18 cellular contexts compared by ENCODE assay signal in genomic region chr20:51647674-51648570, GRCh38.
DNase-seq lines count a peak whose midpoint lies in the region; ATAC-seq, FAIRE-seq and TF ChIP-seq lines count a peak whose summit lies in the region.
"Had no signal": no experiment of that assay in that cellular context is flagged by ENCODE, and none has a peak within 500 bp of the region (broad histone marks: within the 10 kb centered on the region; RNA-seq: fewer than 3 reads in every experiment).

No MANE protein-coding gene starts in this region.

- TF ChIP-seq EP300 in HepG2 (IDR thresholded peaks at IDR 0.05; ENCODE audit: low read depth in 2 of 2, low read length in 2 of 2) (peak in 1 of 2 experiments; percentile 33; a peak in 1 of 4 replicates), HepG2 (CRISPR knock-in tag; IDR thresholded peaks at IDR 0.05; ENCODE audit: borderline replicate concordance) (no peak)

- H3K27ac ChIP-seq in HepG2 (ENCODE audit: extremely low read length, insufficient read depth, low read length) (no peak overlapping the region), right lobe of liver (no peak overlapping the region), endodermal cell (ENCODE audit: low read depth, low read length) (no peak overlapping the region), neural progenitor cell (no peak overlapping the region), neuronal stem cell (replicated peaks; ENCODE audit: low read length) (no peak overlapping the region), mesenchymal stem cell (ENCODE audit: low read length, poor library complexity, severe bottlenecking) (no peak overlapping the region)
- H3K27ac ChIP-seq: HL-60 had no signal

- H2BK120ac ChIP-seq in neuronal stem cell (ENCODE audit: low read depth, low read length) (no peak overlapping the region), mesenchymal stem cell (ENCODE audit: low read depth, low read length) (no peak overlapping the region)

- H3K4me1 ChIP-seq in HepG2 (ENCODE audit: insufficient read depth, low read length) (peaks cover 28% of the 10 kb centered on the region), right lobe of liver (no peaks in the 10 kb centered on the region), endodermal cell (ENCODE audit: control insufficient read depth, insufficient read depth, low read length) (peaks cover 3% of the 10 kb centered on the region), neural progenitor cell (peaks cover 20% of the 10 kb centered on the region), neuronal stem cell (ENCODE audit: control insufficient read depth in 2 of 2, insufficient read depth in 1 of 2, low read depth in 1 of 2, low read length in 2 of 2) (peaks cover 0 to 9% of the 10 kb centered on the region in 2 donors), mesenchymal stem cell (ENCODE audit: control insufficient read depth, insufficient read depth, low read depth, low read length) (peaks cover 2% of the 10 kb centered on the region)

- H3K27me3 Mint-ChIP-seq in endodermal cell (ENCODE audit: insufficient read depth) (no peaks in the 10 kb centered on the region), neural progenitor cell (ENCODE audit: insufficient read depth, low read depth) (peaks cover 2% of the 10 kb centered on the region)

- no peaks in the 10 kb centered on the region for H3K27me3 ChIP-seq in HepG2 (ENCODE audit: control insufficient read depth in 1 of 2, insufficient read depth in 2 of 2, low read length in 2 of 2)
- H3K27me3 ChIP-seq in right lobe of liver = no peaks in the 10 kb centered on the region
- H3K27me3 ChIP-seq in endodermal cell (ENCODE audit: control insufficient read depth, insufficient read depth, low read length, poor library complexity, severe bottlenecking) = no peaks in the 10 kb centered on the region
- H3K27me3 ChIP-seq in neural progenitor cell = no peaks in the 10 kb centered on the region
- no peaks in the 10 kb centered on the region for H3K27me3 ChIP-seq in neuronal stem cell (ENCODE audit: control insufficient read depth in 3 of 3, insufficient read depth in 3 of 3, low read depth in 1 of 3, low read length in 3 of 3)
- H3K27me3 ChIP-seq in mesenchymal stem cell (ENCODE audit: control insufficient read depth in 1 of 2, insufficient read depth in 1 of 2, low read length in 2 of 2) = no peaks in the 10 kb centered on the region
- H3K27me3 ChIP-seq: BLaER1 had no signal

- no peak overlapping the region for H3K27ac Mint-ChIP-seq in endodermal cell
- H3K27ac Mint-ChIP-seq in neural progenitor cell = peak overlapping the region; percentile 57
- H3K27ac Mint-ChIP-seq: CD4-positive, CD25-positive, alpha-beta regulatory T cell; GM23338; IgD-negative memory B cell had no signal

- H3K4me3 Mint-ChIP-seq in endodermal cell = no peak overlapping the region
- no peak overlapping the region for H3K4me3 Mint-ChIP-seq in neural progenitor cell
- H3K4me3 Mint-ChIP-seq: CD4-positive, CD25-positive, alpha-beta regulatory T cell; GM23338; IgD-negative memory B cell had no signal

- H3K14ac ChIP-seq in neuronal stem cell (ENCODE audit: low read length) (no peak overlapping the region), mesenchymal stem cell (ENCODE audit: low read length in 2 of 2) (no peak overlapping the region)

- H3K4me2 ChIP-seq in HepG2 (ENCODE audit: low read depth, low read length) (peak overlapping the region; percentile 8; the same call in 1 of the 2 replicates), neural progenitor cell (no peak overlapping the region), neuronal stem cell (ENCODE audit: insufficient read depth, low read length, poor library complexity, severe bottlenecking) (no peak overlapping the region), mesenchymal stem cell (ENCODE audit: low read length, poor library complexity, severe bottlenecking) (no peak overlapping the region)
- H3K4me2 ChIP-seq: GM23338 had no signal

- H2BK15ac ChIP-seq in neuronal stem cell (ENCODE audit: low read length) = no peak overlapping the region
- H2BK15ac ChIP-seq in mesenchymal stem cell (ENCODE audit: low read depth, poor library complexity, severe bottlenecking) = no peak overlapping the region

- WGBS in HepG2 (ENCODE audit: low lambda C conversion rate) = 75% methylated on average over 17 of the region's 17 CpGs
- WGBS in right lobe of liver (ENCODE audit: insufficient coverage, low coverage, low lambda C conversion rate, missing lambda C conversion rate) = 81% methylated on average over 14 of the region's 17 CpGs
- 84 to 86% methylated on average over 15 to 17 of the region's 17 CpGs for WGBS in endodermal cell (ENCODE audit: insufficient coverage in 1 of 2, insufficient read length in 1 of 2), 2 experiments
- WGBS in neuronal stem cell (ENCODE audit: extremely low coverage in 2 of 2, insufficient read length in 2 of 2, insufficient replicate concordance in 1 of 2), 2 donors = no CpG with 5 or more reads among the region's 17 CpGs
- WGBS in mesenchymal stem cell = 88% methylated on average over 16 of the region's 17 CpGs

- no peak overlapping the region for H2BK5ac ChIP-seq in neuronal stem cell (ENCODE audit: low read length)
- no peak overlapping the region for H2BK5ac ChIP-seq in mesenchymal stem cell (ENCODE audit: low read depth, low read length, poor library complexity, severe bottlenecking)

- H4K20me1 ChIP-seq in HepG2 (ENCODE audit: insufficient read depth, low read length) (no peaks in the 10 kb centered on the region), neural progenitor cell (ENCODE audit: low read depth) (no peaks in the 10 kb centered on the region)
- H4K20me1 ChIP-seq: BLaER1 had no signal

- no peak for FAIRE-seq in HepG2 (lab: Jason Lieb, UNC)
- FAIRE-seq: GM12892 had no signal

- H2BK12ac ChIP-seq in neuronal stem cell (ENCODE audit: low read length) (no peak overlapping the region), mesenchymal stem cell (ENCODE audit: low read length in 2 of 2) (no peak overlapping the region)

- TF ChIP-seq CTCF in HepG2 (CRISPR knock-in tag; IDR thresholded peaks at IDR 0.05) (no peak), right lobe of liver (IDR thresholded peaks at IDR 0.05) (no peak), endodermal cell (conservative IDR thresholded peaks at IDR 0.05) (no peak), neural progenitor cell (IDR thresholded peaks at IDR 0.05) (no peak)

- no peaks in the 10 kb centered on the region for H3K79me1 ChIP-seq in neuronal stem cell (ENCODE audit: low read depth, low read length)
- H3K79me1 ChIP-seq in mesenchymal stem cell (replicated peaks; ENCODE audit: low read length, poor library complexity, severe bottlenecking) = peaks cover 3% of the 10 kb centered on the region

- TF ChIP-seq POLR2A in HepG2 (IDR thresholded peaks at IDR 0.05; ENCODE audit: insufficient read depth in 1 of 2, low read depth in 2 of 2, low read length in 2 of 2) (no peak), right lobe of liver (IDR thresholded peaks at IDR 0.05) (no peak)

- H2AFZ ChIP-seq in HepG2 (ENCODE audit: low read length) (no peak overlapping the region), neural progenitor cell (replicated peaks) (no peak overlapping the region), neuronal stem cell (ENCODE audit: low read length) (no peak overlapping the region), mesenchymal stem cell (ENCODE audit: low read depth, low read length) (no peak overlapping the region)
- H2AFZ ChIP-seq: GM23338 had no signal

- intact Hi-C loops in HepG2 (cut with micrococcal nuclease; ENCODE audit: unreplicated experiment) (loop anchor here (2.0 kb wide), 1 partner anchor 53 kb away; no protein-coding TSS in a partner anchor), right lobe of liver (cut with DNase I) (no loop called here)

- peaks cover 26% of the 10 kb centered on the region for H3K36me3 Mint-ChIP-seq in endodermal cell (ENCODE audit: low read depth)
- no peaks in the 10 kb centered on the region for H3K36me3 Mint-ChIP-seq in neural progenitor cell
- H3K36me3 Mint-ChIP-seq: CD4-positive, CD25-positive, alpha-beta regulatory T cell; IgD-negative memory B cell had no signal

- H2AK5ac ChIP-seq in neuronal stem cell (ENCODE audit: low read depth, low read length) (no peak overlapping the region), mesenchymal stem cell (ENCODE audit: low read length, severe bottlenecking) (no peak overlapping the region)

- POLR2A ChIA-PET in HepG2 (lab: Yijun Ruan, JAX) = interaction anchor here (0.7 kb wide), 1 partner anchor 13 kb away, joined by 3 read pairs; no protein-coding TSS in a partner anchor

- peak; percentile 86 for ATAC-seq in HepG2
- ATAC-seq in right lobe of liver = no peak
- ATAC-seq: GM23338 had no signal

- TF ChIP-seq RAD21 in HepG2 (CRISPR knock-in tag; IDR thresholded peaks at IDR 0.05) = no peak

- H3K4ac ChIP-seq in neuronal stem cell (ENCODE audit: low read length) (no peak overlapping the region), mesenchymal stem cell (ENCODE audit: low read depth in 1 of 2, low read length in 2 of 2) (no peak overlapping the region)

- H3K9me3 Mint-ChIP-seq in endodermal cell (no peaks in the 10 kb centered on the region), neural progenitor cell (no peaks in the 10 kb centered on the region)
- H3K9me3 Mint-ChIP-seq: CD4-positive, CD25-positive, alpha-beta regulatory T cell; GM23338; IgD-negative memory B cell had no signal

- no peaks in the 10 kb centered on the region for H3K9me3 ChIP-seq in HepG2 (ENCODE audit: low read length)
- no peaks in the 10 kb centered on the region for H3K9me3 ChIP-seq in right lobe of liver
- H3K9me3 ChIP-seq in endodermal cell (ENCODE audit: control insufficient read depth, low read length) = no peaks in the 10 kb centered on the region
- no peaks in the 10 kb centered on the region for H3K9me3 ChIP-seq in neural progenitor cell (ENCODE audit: low read depth)
- H3K9me3 ChIP-seq in neuronal stem cell (replicated peaks in 1 of 2; ENCODE audit: control insufficient read depth in 2 of 2, insufficient read depth in 1 of 2, low read depth in 1 of 2, low read length in 2 of 2) = no peaks in the 10 kb centered on the region
- H3K9me3 ChIP-seq in mesenchymal stem cell (ENCODE audit: control insufficient read depth, low read length) = no peaks in the 10 kb centered on the region
- H3K9me3 ChIP-seq: BLaER1 had no signal

- in situ Hi-C loops in HepG2 (cut with HindIII; ENCODE audit: extremely low pct_ligation_motif_present, low pct_unique_long_range_greater_than_20kb) = no loop called here

- no peak overlapping the region for H4K8ac ChIP-seq in neuronal stem cell (ENCODE audit: low read depth, low read length)
- no peak overlapping the region for H4K8ac ChIP-seq in mesenchymal stem cell (ENCODE audit: low read length)

- H3K4me3 ChIP-seq in HepG2 (replicated peaks in 1 of 3; ENCODE audit: insufficient read depth in 1 of 3, low read depth in 2 of 3, low read length in 3 of 3) (no peak overlapping the region), right lobe of liver (no peak overlapping the region), endodermal cell (ENCODE audit: low read length) (no peak overlapping the region), neural progenitor cell (no peak overlapping the region), neuronal stem cell (ENCODE audit: low read length in 2 of 2) (no peak overlapping the region), mesenchymal stem cell (ENCODE audit: insufficient read depth in 1 of 2, low read depth in 1 of 2, low read length in 2 of 2) (no peak overlapping the region)
- H3K4me3 ChIP-seq: BLaER1, GM23338 had no signal

- BruUV-seq in HepG2 (replicated peaks; lab: Mats Ljungman, UMichigan) = no TSS peak

- H3K4me1 Mint-ChIP-seq in endodermal cell = peaks cover 5% of the 10 kb centered on the region
- peaks cover 18% of the 10 kb centered on the region for H3K4me1 Mint-ChIP-seq in neural progenitor cell

- H3K23ac ChIP-seq in neuronal stem cell (ENCODE audit: low read depth, low read length, poor library complexity) = no peak overlapping the region
- no peak overlapping the region for H3K23ac ChIP-seq in mesenchymal stem cell (ENCODE audit: low read length in 2 of 2)

- H3K79me2 ChIP-seq in HepG2 (ENCODE audit: insufficient read depth, low read length) (no peaks in the 10 kb centered on the region), neural progenitor cell (ENCODE audit: low read depth) (no peaks in the 10 kb centered on the region)

- H4K91ac ChIP-seq in neuronal stem cell (ENCODE audit: low read depth, low read length, poor library complexity) = no peak overlapping the region
- no peak overlapping the region for H4K91ac ChIP-seq in mesenchymal stem cell (ENCODE audit: low read length)

- CTCF ChIA-PET in HepG2 (lab: Yijun Ruan, JAX; ENCODE audit: low intra/inter-chr PET ratio, low total read pairs) = no interaction called here

- peaks cover 15% of the 10 kb centered on the region for H3F3A ChIP-seq in neural progenitor cell (ENCODE audit: low read depth)

- peak; percentile 39 for DNase-seq in HepG2 (ENCODE audit: low spot score)
- no peak for DNase-seq in right lobe of liver
- DNase-seq in endodermal cell = peak; percentile 41
- no peak for DNase-seq in neural progenitor cell (ENCODE audit: low spot score)
- no peak for DNase-seq in neuronal stem cell (ENCODE audit: low spot score)
- no peak for DNase-seq in mesenchymal stem cell
- no peak for DNase-seq in HuH-7.5 (ENCODE audit: low spot score)
- DNase-seq: 8988T; AML-193; Calu3; CD4-positive, CD25-positive, alpha-beta regulatory T cell; DMS 273 treated with DMSO at 0.1 percent for 48 hours; H7 had no signal

- H3K18ac ChIP-seq in neuronal stem cell (ENCODE audit: low read length) = no peak overlapping the region
- H3K18ac ChIP-seq in mesenchymal stem cell (ENCODE audit: low read depth in 1 of 2, low read length in 2 of 2) = peak overlapping the region in 1 of 2 experiments; percentile 11

- H3K36me3 ChIP-seq in HepG2 (replicated peaks in 1 of 2; ENCODE audit: control insufficient read depth in 1 of 2, insufficient read depth in 2 of 2, low read length in 2 of 2) (peaks cover 2 to 5% of the 10 kb centered on the region in 2 experiments; a peak in 3 of 5 replicates), right lobe of liver (no peaks in the 10 kb centered on the region), endodermal cell (ENCODE audit: control insufficient read depth, insufficient read depth, low read length) (peaks cover 7% of the 10 kb centered on the region), neural progenitor cell (no peaks in the 10 kb centered on the region), neuronal stem cell (replicated peaks in 1 of 2; ENCODE audit: control insufficient read depth in 2 of 2, insufficient read depth in 2 of 2, low read length in 2 of 2) (peaks cover 0 to 15% of the 10 kb centered on the region in 2 donors), mesenchymal stem cell (ENCODE audit: control insufficient read depth in 1 of 2, insufficient read depth in 2 of 2, low read depth in 1 of 2, low read length in 2 of 2) (peaks cover 0 to 38% of the 10 kb centered on the region in 2 experiments)
- H3K36me3 ChIP-seq: BLaER1 had no signal

- H3K9ac ChIP-seq in HepG2 (ENCODE audit: insufficient read depth, low read depth, low read length) = no peak overlapping the region
- H3K9ac ChIP-seq in endodermal cell (ENCODE audit: extremely low read depth, low read length, poor library complexity, severe bottlenecking) = no peak overlapping the region
- no peak overlapping the region for H3K9ac ChIP-seq in neural progenitor cell
- no peak overlapping the region for H3K9ac ChIP-seq in neuronal stem cell (ENCODE audit: low read depth, low read length, poor library complexity)
- no peak overlapping the region for H3K9ac ChIP-seq in mesenchymal stem cell (ENCODE audit: low read length)
- H3K9ac ChIP-seq: BLaER1 had no signal

Comparison
In these comparisons a context has a peak if more than half of its experiments do, and no peak if none do; other contexts are left out.
1. DNase-seq: peak in HepG2 (single experiment) and endodermal cell (single experiment); none in right lobe of liver (0 of 3), neural progenitor cell (single experiment), neuronal stem cell (single experiment), mesenchymal stem cell (single experiment) and HuH-7.5 (single experiment).